In the genomic region with DNA sequence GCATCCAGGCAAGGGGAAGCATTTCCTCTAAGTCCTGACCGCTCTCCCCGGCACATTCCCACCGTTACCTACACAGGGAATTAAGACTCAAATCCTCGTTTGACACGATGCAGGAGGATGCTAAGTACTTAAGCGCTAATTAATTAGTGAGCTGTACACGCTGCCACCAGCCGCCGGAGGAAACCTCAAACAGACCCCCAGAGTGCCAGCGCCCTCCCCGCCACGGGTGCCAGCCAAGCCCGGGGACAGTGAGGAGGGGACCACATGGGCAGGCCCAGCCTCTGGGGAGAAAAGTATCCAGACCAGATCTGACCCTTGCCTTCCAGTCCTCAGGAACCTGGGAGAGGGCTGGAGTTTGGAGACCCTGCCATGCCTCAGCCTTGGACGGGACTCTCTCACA, we compare ENCODE assay signal across 26 cellular contexts.
"Had no signal": no experiment of that assay in that cellular context is flagged by ENCODE, and none has a peak within 500 bp of the region (broad histone marks: within the 10 kb centered on the region; RNA-seq: fewer than 3 reads in every experiment).

No MANE protein-coding gene starts in this region.

- H3K27ac ChIP-seq: brain microvascular endothelial cell, cardiac muscle cell had no signal

- H3K4me3 Mint-ChIP-seq: activated CD8-positive, alpha-beta memory T cell treated with anti-CD3 and anti-CD28 coated beads, Interleukin-2, amount 10 ng/mL, durations not matched to agents 7 days and 5 days; activated naive CD8-positive, alpha-beta T cell treated with anti-CD3 and anti-CD28 coated beads, Interleukin-2, amount 50 U/mL, for 24 hours; activated T-cell treated with anti-CD3 and anti-CD28 coated beads, Interleukin-2, amount 50 U/mL, for 4 hours; IgD-negative memory B cell; T-cell; WTC11 had no signal

- DNase-seq: activated CD4-positive, alpha-beta T cell treated with anti-CD3 and anti-CD28 coated beads for 48 hours; activated CD4-positive, alpha-beta T cell treated with anti-CD3 and anti-CD28 coated beads, Interleukin-2, amount 50 U/mL, for 4 hours; activated CD4-positive, CD25-positive, alpha-beta regulatory T cell treated with anti-CD3 and anti-CD28 coated beads, Interleukin-2, amount 50 U/mL, for 72 hours; activated CD8-positive, alpha-beta memory T cell treated with anti-CD3 and anti-CD28 coated beads, Interleukin-2, amount 10 ng/mL, durations not matched to agents 7 days and 5 days; activated effector memory CD4-positive, alpha-beta T cell treated with anti-CD3 and anti-CD28 coated beads, Interleukin-2, amount 50 U/mL, for 16 hours; activated naive CD4-positive, alpha-beta T cell treated with Interleukin-2 at 50 U/mL for 16 hours; activated naive CD8-positive, alpha-beta T cell treated with anti-CD3 and anti-CD28 coated beads, Interleukin-2, amount 50 U/mL, for 24 hours; activated T-cell treated with anti-CD3 and anti-CD28 coated beads, Interleukin-2, amount 50 U/mL, for 4 hours; amygdala; brain microvascular endothelial cell; KG1; NCI-H1048; NCI-H1694; NCI-H2029; NCI-H2107; NCI-H345; NCI-H510A treated with DMSO at 0.1 percent for 48 hours; PC-3; SIG-M5; T-cell; T-helper 2 cell; T1000 had no signal

- H3K4me1 Mint-ChIP-seq: activated CD8-positive, alpha-beta memory T cell treated with anti-CD3 and anti-CD28 coated beads, Interleukin-2, amount 10 ng/mL, durations not matched to agents 7 days and 5 days; activated naive CD8-positive, alpha-beta T cell treated with anti-CD3 and anti-CD28 coated beads, Interleukin-2, amount 50 U/mL, for 24 hours; T-cell had no signal

- H3K9me3 Mint-ChIP-seq: activated naive CD4-positive, alpha-beta T cell treated with anti-CD3 and anti-CD28 coated beads, Interleukin-2, amount 50 U/mL, for 72 hours; activated naive CD8-positive, alpha-beta T cell treated with anti-CD3 and anti-CD28 coated beads, Interleukin-2, amount 50 U/mL, for 24 hours; activated T-cell treated with anti-CD3 and anti-CD28 coated beads, Interleukin-2, amount 50 U/mL, for 4 hours; IgD-negative memory B cell; T-cell; WTC11 had no signal

- H3K36me3 ChIP-seq: brain microvascular endothelial cell, cardiac muscle cell had no signal

- ATAC-seq: activated CD8-positive, alpha-beta memory T cell treated with anti-CD3 and anti-CD28 coated beads, Interleukin-2, amount 10 ng/mL, durations not matched to agents 7 days and 5 days; activated naive CD4-positive, alpha-beta T cell treated with anti-CD3 and anti-CD28 coated beads, Interleukin-2, amount 50 U/mL, for 72 hours; activated naive CD8-positive, alpha-beta T cell treated with anti-CD3 and anti-CD28 coated beads, Interleukin-2, amount 50 U/mL, for 24 hours; activated T-cell treated with anti-CD3 and anti-CD28 coated beads, Interleukin-2, amount 50 U/mL, for 4 hours; PC-3; T-cell; WTC11 had no signal

- H3K27ac Mint-ChIP-seq: activated CD8-positive, alpha-beta memory T cell treated with anti-CD3 and anti-CD28 coated beads, Interleukin-2, amount 10 ng/mL, durations not matched to agents 7 days and 5 days; activated naive CD4-positive, alpha-beta T cell treated with anti-CD3 and anti-CD28 coated beads, Interleukin-2, amount 50 U/mL, for 72 hours; activated naive CD8-positive, alpha-beta T cell treated with anti-CD3 and anti-CD28 coated beads, Interleukin-2, amount 50 U/mL, for 24 hours; IgD-negative memory B cell; T-cell; WTC11 had no signal

- H3K36me3 Mint-ChIP-seq: activated CD8-positive, alpha-beta memory T cell treated with anti-CD3 and anti-CD28 coated beads, Interleukin-2, amount 10 ng/mL, durations not matched to agents 7 days and 5 days; activated naive CD4-positive, alpha-beta T cell treated with anti-CD3 and anti-CD28 coated beads, Interleukin-2, amount 50 U/mL, for 72 hours; IgD-negative memory B cell; T-cell; WTC11 had no signal

- H3K27me3 ChIP-seq: cardiac muscle cell had no signal

- H3K4me3 ChIP-seq: cardiac muscle cell had no signal
